ENCODE assay signal across 8 cellular contexts in the genomic region with DNA sequence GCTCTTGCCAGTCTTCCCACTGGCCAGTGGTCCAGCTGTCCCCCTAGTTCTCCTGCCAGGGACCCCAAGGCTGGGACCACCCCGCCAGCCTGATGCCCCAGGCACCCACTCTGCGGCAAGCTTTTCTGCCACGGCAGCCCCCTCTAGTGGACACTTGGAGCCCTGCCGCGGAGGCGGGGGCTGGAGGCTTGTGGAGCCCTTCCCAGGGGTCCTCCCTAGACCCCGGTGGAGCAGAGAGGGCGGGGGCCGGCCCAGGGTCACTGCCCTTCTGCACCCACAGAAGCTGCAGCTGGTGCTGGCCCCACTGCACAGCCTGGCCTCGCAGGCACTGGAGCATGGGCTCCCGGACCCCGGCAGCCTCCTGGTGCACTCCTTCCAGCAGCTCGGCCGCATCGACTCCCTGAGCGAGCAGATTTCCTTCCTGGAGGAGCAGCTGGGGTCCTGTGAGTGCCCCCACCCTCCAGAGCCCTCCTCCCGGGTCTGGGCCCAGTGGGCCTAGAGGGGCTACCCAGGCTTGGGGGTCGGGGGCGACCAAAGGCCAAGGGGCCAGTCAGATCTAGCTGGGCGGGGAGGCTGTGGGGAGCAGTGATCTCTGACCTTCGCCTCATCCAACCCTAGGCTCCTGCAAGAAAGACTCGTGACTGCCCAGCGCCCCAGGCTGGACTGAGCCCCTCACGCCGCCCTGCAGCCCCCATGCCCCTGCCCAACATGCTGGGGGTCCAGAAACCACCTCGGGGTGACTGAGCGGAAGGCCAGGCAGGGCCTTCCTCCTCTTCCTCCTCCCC. TPM values are rescaled to one million over a fixed set of nuclear protein-coding genes. Genes with fewer than 3 reads are reported as not detected.
DNase-seq lines count a peak whose midpoint lies in the region; ATAC-seq, FAIRE-seq and TF ChIP-seq lines count a peak whose summit lies in the region.
"Had no signal": no experiment of that assay in that cellular context is flagged by ENCODE, and none has a peak within 500 bp of the region (broad histone marks: within the 10 kb centered on the region; RNA-seq: fewer than 3 reads in every experiment).

No MANE protein-coding gene starts in this region.

- no peak overlapping the region for H3K4me3 ChIP-seq in Peyer's patch
- H3K4me3 ChIP-seq in lung, result no peak overlapping the region

- ATAC-seq in lung (ENCODE audit: insufficient read depth, low FRiP score) (no peak), HG03039 (IDR thresholded peaks at IDR 0.05; ENCODE audit: unreplicated experiment) (no peak)

- FAIRE-seq in GM12892 (lab: Jason Lieb, UNC), result no peak
- FAIRE-seq in urothelium cell line (lab: Jason Lieb, UNC), result no peak
- FAIRE-seq: islet of Langerhans had no signal

- peaks cover 0 to 53% (median 2%) of the 10 kb centered on the region in 4 donors for H3K4me1 ChIP-seq in Peyer's patch
- H3K4me1 ChIP-seq in lung (ENCODE audit: control insufficient read depth in 2 of 2, insufficient read depth in 2 of 2, low read length in 2 of 2), result no peaks in the 10 kb centered on the region

- DNase-seq in GM12892 (ENCODE audit: insufficient read length) (peak; percentile 86), Peyer's patch (peak in 2 of 3 donors; percentile 72 to 77), astrocyte of the hippocampus (ENCODE audit: low read depth, low spot score) (peak; percentile 48), lung (ENCODE audit: low spot score) (no peak), urothelium cell line (ENCODE audit: low spot score) (peak; percentile 60), glomerular visceral epithelial cell (ENCODE audit: extremely low spot score) (no peak)

- peaks cover 0 to 36% (median 0%) of the 10 kb centered on the region in 3 donors for H3K36me3 ChIP-seq in Peyer's patch
- H3K36me3 ChIP-seq in lung (ENCODE audit: control insufficient read depth in 2 of 2, insufficient read depth in 2 of 2, low read length in 2 of 2), result peaks cover 0 to 54% of the 10 kb centered on the region in 2 donors

- H3K9me3 ChIP-seq in Peyer's patch, result no peaks in the 10 kb centered on the region
- H3K9me3 ChIP-seq in lung (ENCODE audit: control insufficient read depth in 2 of 2, insufficient read depth in 1 of 2, low read length in 1 of 2), result no peaks in the 10 kb centered on the region

- TF ChIP-seq CTCF in Peyer's patch (IDR thresholded peaks at IDR 0.05), result peak; percentile 50 to 85 (median 72)
- TF ChIP-seq CTCF in lung (IDR thresholded peaks at IDR 0.05; ENCODE audit: control extremely low read depth, extremely low read depth), result no peak

- H3K27ac ChIP-seq in Peyer's patch, result peak overlapping the region in 2 of 4 donors; percentile 39 to 50
- peak overlapping the region; percentile 5 to 89 for H3K27ac ChIP-seq in lung (ENCODE audit: low read depth in 1 of 2, low read length in 1 of 2)

- H3K27me3 ChIP-seq in Peyer's patch, result no peaks in the 10 kb centered on the region
- no peaks in the 10 kb centered on the region for H3K27me3 ChIP-seq in lung (ENCODE audit: control insufficient read depth, insufficient read depth)

- WGBS in lung, 2 donors, result 50 to 62% methylated on average over 27 of the region's 27 CpGs

- no peak for TF ChIP-seq POLR2A in GM12892 (IDR thresholded peaks at IDR 0.05; ENCODE audit: low read depth, low read length)
- no peak for TF ChIP-seq POLR2A in Peyer's patch (IDR thresholded peaks at IDR 0.05)

RNA-seq across cellular contexts. Expression of a gene that starts 9.1 kb away (rescaled TPM):
- not detected for polyA plus RNA-seq in GM12892 (2012; ENCODE audit: missing spikeins)
- total RNA-seq in Peyer's patch, result 10 to 100 TPM; 21.5 to 77.6 (median 46.0) TPM
- total RNA-seq in lung, result 100 to 1,000 TPM; 128 to 177 TPM
- 100 to 1,000 TPM; 275 to 379 TPM for polyA plus RNA-seq in lung

RNA-seq across cellular contexts. Expression of a gene that starts 15.4 kb away (rescaled TPM):
- polyA plus RNA-seq in GM12892 (2012; ENCODE audit: missing spikeins), result 3.5 TPM
- total RNA-seq in Peyer's patch (100 to 1,000 TPM in 3 of 4 donors, 10 to 100 TPM in 1; 97.4 to 802 (median 479) TPM), lung (100 to 1,000 TPM in 1 of 2 donors, 10 to 100 TPM in 1; 81.7 to 184 TPM)
- polyA plus RNA-seq in lung, result 100 to 1,000 TPM; 169 to 277 TPM

RNA-seq across cellular contexts. Expression of a gene that starts 40.5 kb away (rescaled TPM):
- polyA plus RNA-seq in GM12892 (2012; ENCODE audit: missing spikeins), result 0.36 TPM
- total RNA-seq in Peyer's patch (1 to 10 TPM in 3 of 4 donors, under 1 TPM in 1; 0.70 to 5.8 (median 2.6) TPM), lung (10 to 100 TPM; 14.5 to 26.7 TPM)
- polyA plus RNA-seq in lung, result 10 to 100 TPM; 12.5 to 13.3 TPM

Comparison
In these comparisons a context has a peak if more than half of its experiments do, and no peak if none do; other contexts are left out.
1. DNase-seq: peak in GM12892 (single experiment), Peyer's patch (2 of 3), astrocyte of the hippocampus (single experiment) and urothelium cell line (single experiment); none in lung (single experiment) and glomerular visceral epithelial cell (single experiment).